In the genomic region with DNA sequence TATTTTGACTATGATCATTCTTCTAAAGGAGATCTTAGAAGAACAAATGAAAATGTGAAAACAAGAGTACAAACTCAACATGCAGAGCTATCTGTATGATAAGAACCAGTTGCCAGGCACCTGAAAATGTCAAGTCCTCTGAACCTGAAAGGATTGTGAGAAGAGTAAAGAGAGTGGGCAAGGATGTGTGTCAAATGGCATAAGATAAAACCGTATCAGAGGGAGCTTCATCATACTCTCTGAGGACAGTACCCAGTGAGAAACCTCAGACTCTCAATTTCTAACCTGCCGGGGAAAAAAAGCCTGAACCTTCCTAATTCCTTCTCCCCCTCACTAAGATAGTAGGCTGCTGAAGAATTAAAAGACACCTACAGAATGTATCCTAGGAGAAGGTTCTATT, we compare ENCODE assay signal across 22 cellular contexts. TPM values are rescaled to one million over a fixed set of nuclear protein-coding genes. Genes with fewer than 3 reads are reported as not detected.
DNase-seq lines count a peak whose midpoint lies in the region; ATAC-seq and TF ChIP-seq lines count a peak whose summit lies in the region.
"Had no signal": no experiment of that assay in that cellular context is flagged by ENCODE, and none has a peak within 500 bp of the region (broad histone marks: within the 10 kb centered on the region; RNA-seq: fewer than 3 reads in every experiment).

No MANE protein-coding gene starts in this region.

- H3K4me3 ChIP-seq in cardiac muscle cell, result no peak overlapping the region
- H3K4me3 ChIP-seq: ascending aorta, esophagus squamous epithelium, prostate gland had no signal

- DNase-seq in cardiac muscle cell (ENCODE audit: low read depth in 1 of 2, low spot score in 1 of 2), result no peak
- DNase-seq in Right ventricle myocardium inferior (ENCODE audit: missing footprints), result no peak
- DNase-seq in activated CD8-positive, alpha-beta T cell treated with anti-CD3 and anti-CD28 coated beads for 36 hours, result no peak
- DNase-seq in left ventricle myocardium superior, result no peak
- DNase-seq in stimulated activated naive CD8-positive, alpha-beta T cell treated with anti-CD3 and anti-CD28 coated beads, Interleukin-15, amount 100 ng/mL, for 72 hours, result no peak
- no peak for DNase-seq in hepatic stellate cell (ENCODE audit: low spot score)
- DNase-seq in NAMALWA (ENCODE audit: low spot score), result no peak
- DNase-seq: activated CD4-positive, alpha-beta T cell treated with anti-CD3 and anti-CD28 coated beads, Interleukin-2, amount 50 U/mL, for 48 hours; activated effector memory CD4-positive, alpha-beta T cell treated with Interleukin-2 at 50 U/mL for 16 hours; cerebellar nuclear complex; DMS79; effector CD4-positive, alpha-beta T cell; esophagus squamous epithelium; GOT3; NCI-H1694 treated with DMSO at 0.1 percent for 48 hours; nephron progenitor cell; stimulated activated CD4-positive, alpha-beta T cell treated with anti-CD3 and anti-CD28 coated beads, Interleukin-1b, Interleukin-23, amount 100 ng/mL, for 48 hours; stimulated activated naive CD4-positive, alpha-beta T cell treated with Interleukin-2 at 50 U/mL for 16 hours; SW 1271 had no signal

- intact Hi-C loops in Right ventricle myocardium inferior (cut with DNase I), result no loop called here
- intact Hi-C loops in activated CD8-positive, alpha-beta T cell treated with anti-CD3 and anti-CD28 coated beads for 36 hours (cut with micrococcal nuclease), result no loop called here
- intact Hi-C loops in left ventricle myocardium superior (cut with micrococcal nuclease), result no loop called here

- no peaks in the 10 kb centered on the region for H3K9me3 ChIP-seq in cardiac muscle cell (ENCODE audit: low read depth)
- H3K9me3 ChIP-seq: ascending aorta, esophagus squamous epithelium, prostate gland had no signal

- H3K36me3 ChIP-seq in cardiac muscle cell, result no peaks in the 10 kb centered on the region
- H3K36me3 ChIP-seq: prostate gland had no signal

- H3K27ac Mint-ChIP-seq in activated CD8-positive, alpha-beta T cell treated with anti-CD3 and anti-CD28 coated beads for 36 hours, result peak overlapping the region; percentile 73
- H3K27ac Mint-ChIP-seq in stimulated activated naive CD8-positive, alpha-beta T cell treated with anti-CD3 and anti-CD28 coated beads, Interleukin-15, amount 100 ng/mL, for 72 hours, result peak overlapping the region in 1 of 2 donors; percentile 61
- H3K27ac Mint-ChIP-seq: nephron progenitor cell had no signal

- peak overlapping the region; percentile 80 for H3K27ac ChIP-seq in cardiac muscle cell
- H3K27ac ChIP-seq: ascending aorta, prostate gland had no signal

- H3K27me3 Mint-ChIP-seq in activated CD8-positive, alpha-beta T cell treated with anti-CD3 and anti-CD28 coated beads for 36 hours, result no peaks in the 10 kb centered on the region
- H3K27me3 Mint-ChIP-seq in stimulated activated naive CD8-positive, alpha-beta T cell treated with anti-CD3 and anti-CD28 coated beads, Interleukin-15, amount 100 ng/mL, for 72 hours, result no peaks in the 10 kb centered on the region

- no peak for TF ChIP-seq CTCF in cardiac muscle cell (IDR thresholded peaks at IDR 0.05; ENCODE audit: low read depth, low read length)
- no peak for TF ChIP-seq CTCF in activated CD8-positive, alpha-beta T cell treated with anti-CD3 and anti-CD28 coated beads for 36 hours (IDR thresholded peaks at IDR 0.05)

- H3K4me1 ChIP-seq in cardiac muscle cell (ENCODE audit: low read depth), result peaks cover 38% of the 10 kb centered on the region
- H3K4me1 ChIP-seq: prostate gland had no signal

- POLR2A ChIA-PET in activated CD8-positive, alpha-beta T cell treated with anti-CD3 and anti-CD28 coated beads for 36 hours (lab: Charles Lee), result interaction anchor here (0.6 to 2.1 kb wide), 6 partner anchors 9 to 170 kb away, joined by 3 to 5 read pairs (median 4); a partner anchor contains a TSS

- H3K9me3 Mint-ChIP-seq in activated CD8-positive, alpha-beta T cell treated with anti-CD3 and anti-CD28 coated beads for 36 hours, result no peaks in the 10 kb centered on the region
- H3K9me3 Mint-ChIP-seq in stimulated activated naive CD8-positive, alpha-beta T cell treated with anti-CD3 and anti-CD28 coated beads, Interleukin-15, amount 100 ng/mL, for 72 hours, result no peaks in the 10 kb centered on the region
- H3K9me3 Mint-ChIP-seq: nephron progenitor cell had no signal

- H3K36me3 Mint-ChIP-seq in activated CD8-positive, alpha-beta T cell treated with anti-CD3 and anti-CD28 coated beads for 36 hours (ENCODE audit: low read depth), result peaks cover 64% of the 10 kb centered on the region

- CTCF ChIA-PET in activated CD8-positive, alpha-beta T cell treated with anti-CD3 and anti-CD28 coated beads for 36 hours (lab: Charles Lee), result interaction anchor here (0.9 kb wide), 1 partner anchor 9 kb away, joined by 7 read pairs; no protein-coding TSS in a partner anchor

- peaks cover 72% of the 10 kb centered on the region for H3K4me1 Mint-ChIP-seq in activated CD8-positive, alpha-beta T cell treated with anti-CD3 and anti-CD28 coated beads for 36 hours (ENCODE audit: low read depth)
- peaks cover 68% of the 10 kb centered on the region for H3K4me1 Mint-ChIP-seq in stimulated activated naive CD8-positive, alpha-beta T cell treated with anti-CD3 and anti-CD28 coated beads, Interleukin-15, amount 100 ng/mL, for 72 hours

- ATAC-seq in Right ventricle myocardium inferior (no peak), left ventricle myocardium superior (peak; percentile 20), GM21737 (IDR thresholded peaks at IDR 0.05; ENCODE audit: unreplicated experiment) (no peak)
- ATAC-seq in activated CD8-positive, alpha-beta T cell treated with anti-CD3 and anti-CD28 coated beads for 36 hours, result peak; percentile 55
- peak; percentile 33 for ATAC-seq in stimulated activated naive CD8-positive, alpha-beta T cell treated with anti-CD3 and anti-CD28 coated beads, Interleukin-15, amount 100 ng/mL, for 72 hours

- H3K4me3 Mint-ChIP-seq in activated CD8-positive, alpha-beta T cell treated with anti-CD3 and anti-CD28 coated beads for 36 hours, result no peak overlapping the region
- peak overlapping the region in 1 of 2 donors; percentile 6 for H3K4me3 Mint-ChIP-seq in stimulated activated naive CD8-positive, alpha-beta T cell treated with anti-CD3 and anti-CD28 coated beads, Interleukin-15, amount 100 ng/mL, for 72 hours
- H3K4me3 Mint-ChIP-seq: nephron progenitor cell had no signal

- H3K27me3 ChIP-seq in cardiac muscle cell, result no peaks in the 10 kb centered on the region
- H3K27me3 ChIP-seq: ascending aorta, esophagus squamous epithelium had no signal

RNA-seq across cellular contexts. Expression of a gene that starts 6.8 kb away (rescaled TPM):
- total RNA-seq in cardiac muscle cell (50.6 and 53.4 TPM in 2 replicates), Right ventricle myocardium inferior (90.6 TPM), left ventricle myocardium superior (86.2 TPM)
- polyA plus RNA-seq in cardiac muscle cell, result 31.2 and 37.2 TPM in 2 replicates
- total RNA-seq in activated CD8-positive, alpha-beta T cell treated with anti-CD3 and anti-CD28 coated beads for 36 hours, result 100 to 1,000 TPM; 154 to 161 TPM

RNA-seq across cellular contexts. Expression of a gene that starts 39.0 kb away (rescaled TPM):
- total RNA-seq in cardiac muscle cell (292 and 298 TPM in 2 replicates), Right ventricle myocardium inferior (308 TPM), left ventricle myocardium superior (311 TPM)
- polyA plus RNA-seq in cardiac muscle cell, result 209 and 213 TPM in 2 replicates
- total RNA-seq in activated CD8-positive, alpha-beta T cell treated with anti-CD3 and anti-CD28 coated beads for 36 hours, result 100 to 1,000 TPM; 426 to 442 TPM

Comparison
In these comparisons a context has a peak if more than half of its experiments do, and no peak if none do; other contexts are left out.
1. ATAC-seq: peak in activated CD8-positive, alpha-beta T cell treated with anti-CD3 and anti-CD28 coated beads for 36 hours (single experiment), left ventricle myocardium superior (single experiment) and stimulated activated naive CD8-positive, alpha-beta T cell treated with anti-CD3 and anti-CD28 coated beads, Interleukin-15, amount 100 ng/mL, for 72 hours (single experiment); none in Right ventricle myocardium inferior (single experiment) and GM21737 (single experiment).